In genomic region chr14:41662780-41663477, GRCh38 we compare ENCODE assay signal across 23 cellular contexts. TPM values are rescaled to one million over a fixed set of nuclear protein-coding genes. Genes with fewer than 3 reads are reported as not detected.
"Had no signal": no experiment of that assay in that cellular context is flagged by ENCODE, and none has a peak within 500 bp of the region (broad histone marks: within the 10 kb centered on the region; RNA-seq: fewer than 3 reads in every experiment).

No MANE protein-coding gene starts in this region.

- H3K27me3 ChIP-seq: adrenal gland, ascending aorta, esophagus muscularis mucosa, foreskin keratinocyte, left lung, ovary, upper lobe of right lung had no signal

- H3K9me3 ChIP-seq: adrenal gland, ascending aorta, esophagus muscularis mucosa, left lung, lower lobe of right lung, ovary, upper lobe of right lung had no signal

- H3K27ac ChIP-seq: adrenal gland, ascending aorta, esophagus muscularis mucosa, foreskin keratinocyte, left lung, lower lobe of right lung, ovary, skin epidermis, upper lobe of right lung, VCaP had no signal

- H3K36me3 ChIP-seq: adrenal gland, ascending aorta, esophagus muscularis mucosa, left lung, lower lobe of right lung, ovary, upper lobe of right lung had no signal

- H3K4me3 ChIP-seq: adrenal gland, ascending aorta, esophagus muscularis mucosa, left lung, lower lobe of right lung, mucosa of descending colon, ovary, skin epidermis, upper lobe of right lung had no signal

- DNase-seq: activated CD4-positive, alpha-beta T cell treated with anti-CD3 and anti-CD28 coated beads for 4 hours; activated CD4-positive, alpha-beta T cell treated with anti-CD3 and anti-CD28 coated beads, Interleukin-2, amount 50 U/mL, for 4 hours; activated effector memory CD4-positive, alpha-beta T cell treated with Interleukin-2 at 50 U/mL for 16 hours; activated naive CD4-positive, alpha-beta T cell treated with Interleukin-2 at 50 U/mL for 16 hours; activated T-cell treated with anti-CD3 and anti-CD28 coated beads for 4 hours; adrenal gland; central memory CD4-positive, alpha-beta T cell; endodermal cell; left lung; lower lobe of right lung; mucosa of descending colon; ovary; stimulated activated CD4-positive, alpha-beta T cell treated with anti-CD3 and anti-CD28 coated beads, Interleukin-4, amount 100 ng/mL, for 4 hours; stimulated activated CD8-positive, alpha-beta memory T cell treated with anti-CD3 and anti-CD28 coated beads, Interleukin-4, amount 100 ng/mL, for 48 hours; stimulated activated naive CD8-positive, alpha-beta T cell treated with anti-CD3 and anti-CD28 coated beads, Interleukin-15, amount 100 ng/mL, for 72 hours; substantia nigra; T-helper 9 cell; upper lobe of right lung had no signal

RNA-seq across cellular contexts. Expression of gene LRFN5, which starts 56.3 kb away (rescaled TPM):
- polyA plus RNA-seq: foreskin keratinocyte had no signal
